ENCODE assay signal across 17 cellular contexts in the genomic region with DNA sequence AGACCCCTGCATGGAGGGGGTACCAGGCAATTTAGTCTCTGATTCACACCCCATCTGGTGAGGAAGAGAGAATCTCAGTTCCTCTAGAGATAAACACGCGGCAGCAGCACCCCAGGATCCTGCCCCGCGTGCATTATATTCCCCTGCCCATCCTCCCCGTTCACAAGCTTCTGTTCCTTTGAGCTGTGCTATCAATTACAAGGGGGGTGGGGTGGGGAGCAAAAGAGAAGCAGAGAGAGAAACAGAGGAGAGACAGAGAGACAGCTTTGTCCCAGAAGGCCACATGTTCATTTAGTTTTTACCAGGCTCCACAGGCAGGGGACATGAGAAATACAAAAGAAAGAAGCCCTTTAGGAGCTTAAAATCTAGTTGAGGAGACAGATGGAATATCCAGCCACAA. TPM values are rescaled to one million over a fixed set of nuclear protein-coding genes. Genes with fewer than 3 reads are reported as not detected.
DNase-seq lines count a peak whose midpoint lies in the region; ATAC-seq and TF ChIP-seq lines count a peak whose summit lies in the region.
"Had no signal": no experiment of that assay in that cellular context is flagged by ENCODE, and none has a peak within 500 bp of the region (broad histone marks: within the 10 kb centered on the region; RNA-seq: fewer than 3 reads in every experiment).

No MANE protein-coding gene starts in this region.

- H3K4me1 ChIP-seq in HUES48 (ENCODE audit: control insufficient read depth, insufficient read depth, low read length) (peaks cover 62% of the 10 kb centered on the region), OCI-LY3 (ENCODE audit: low read length) (peaks cover 13% of the 10 kb centered on the region), psoas muscle (no peaks in the 10 kb centered on the region)
- H3K4me1 ChIP-seq: spleen had no signal

- H3K9me3 ChIP-seq in HUES48 (ENCODE audit: control insufficient read depth, insufficient read depth, low read length), result no peaks in the 10 kb centered on the region
- no peaks in the 10 kb centered on the region for H3K9me3 ChIP-seq in OCI-LY3 (ENCODE audit: insufficient read depth, low read length)
- H3K9me3 ChIP-seq in iPS-18c (ENCODE audit: control insufficient read depth, insufficient read depth, low read length), result no peaks in the 10 kb centered on the region
- H3K9me3 ChIP-seq in psoas muscle, result no peaks in the 10 kb centered on the region
- H3K9me3 ChIP-seq: spleen had no signal

- H3K4me3 ChIP-seq in HUES48 (ENCODE audit: low read depth, low read length) (no peak overlapping the region), OCI-LY3 (ENCODE audit: low read length) (no peak overlapping the region), iPS-18c (ENCODE audit: insufficient read depth, low read depth, low read length) (peak overlapping the region; percentile 31), psoas muscle (no peak overlapping the region)
- H3K4me3 ChIP-seq: spleen had no signal

- peaks cover 60% of the 10 kb centered on the region for H3K4me1 Mint-ChIP-seq in progenitor cell of endocrine pancreas (ENCODE audit: low read depth)

- peak overlapping the region; percentile 97 for H3K27ac Mint-ChIP-seq in progenitor cell of endocrine pancreas
- H3K27ac Mint-ChIP-seq: T-helper 17 cell had no signal

- H3K27me3 ChIP-seq in HUES48 (ENCODE audit: control insufficient read depth, insufficient read depth, low read length) (no peaks in the 10 kb centered on the region), OCI-LY3 (ENCODE audit: low read depth, low read length) (peaks cover 13% of the 10 kb centered on the region), psoas muscle (ENCODE audit: insufficient read depth in 3 of 3, low read length in 2 of 3) (peaks cover 0 to 8% (median 3%) of the 10 kb centered on the region in 3 donors)

- no peak for DNase-seq in progenitor cell of endocrine pancreas (ENCODE audit: low spot score, unreplicated experiment)
- DNase-seq in GDM1 (lab: John Stamatoyannopoulos, UW), result no peak
- DNase-seq in cerebellar nuclear complex (lab: John Stamatoyannopoulos, UW), result no peak
- no peak for DNase-seq in psoas muscle
- DNase-seq: activated CD4-positive, CD25-positive, alpha-beta regulatory T cell treated with anti-CD3 and anti-CD28 coated beads, Interleukin-2, amount 50 U/mL, for 72 hours; activated gamma-delta T cell; aorta; SHP77; stimulated activated naive CD8-positive, alpha-beta T cell treated with anti-CD3 and anti-CD28 coated beads, Interleukin-15, Interleukin-2, amounts not matched to agents 100 U/mL and 50 U/mL, for 24 hours; T-helper 17 cell had no signal

- no peak overlapping the region for H3K9ac ChIP-seq in HUES48 (ENCODE audit: low read depth, low read length)
- H3K9ac ChIP-seq in OCI-LY3 (ENCODE audit: low read length), result no peak overlapping the region

- H3K36me3 ChIP-seq in HUES48 (ENCODE audit: control insufficient read depth, insufficient read depth, low read length) (no peaks in the 10 kb centered on the region), OCI-LY3 (replicated peaks; ENCODE audit: low read depth, low read length) (no peaks in the 10 kb centered on the region), psoas muscle (ENCODE audit: insufficient read depth in 1 of 2, low read depth in 1 of 2) (no peaks in the 10 kb centered on the region)
- H3K36me3 ChIP-seq: spleen had no signal

- no peaks in the 10 kb centered on the region for H3K27me3 Mint-ChIP-seq in progenitor cell of endocrine pancreas

- TF ChIP-seq CTCF in OCI-LY3 (IDR thresholded peaks at IDR 0.05; ENCODE audit: low read depth, low read length) (no peak), progenitor cell of endocrine pancreas (IDR thresholded peaks at IDR 0.05; ENCODE audit: unreplicated experiment) (no peak), psoas muscle (IDR thresholded peaks at IDR 0.05) (no peak)

- no peaks in the 10 kb centered on the region for H4K20me1 ChIP-seq in OCI-LY3 (ENCODE audit: insufficient read depth, low read length)

- H3K4me3 Mint-ChIP-seq in progenitor cell of endocrine pancreas (ENCODE audit: low read depth), result no peak overlapping the region
- H3K4me3 Mint-ChIP-seq: T-helper 17 cell had no signal

- intact Hi-C loops in psoas muscle (cut with DNase I), result no loop called here

- H3K27ac ChIP-seq in HUES48 (ENCODE audit: low read depth, low read length), result peak overlapping the region; percentile 93
- no peak overlapping the region for H3K27ac ChIP-seq in OCI-LY3 (ENCODE audit: low read length)
- H3K27ac ChIP-seq in psoas muscle, result no peak overlapping the region
- H3K27ac ChIP-seq: spleen had no signal

- H3K4me2 ChIP-seq in OCI-LY3 (ENCODE audit: low read length), result peak overlapping the region; percentile 47

- H3K79me2 ChIP-seq in OCI-LY3 (ENCODE audit: low read length), result no peaks in the 10 kb centered on the region

- WGBS in psoas muscle, 3 donors, result 56 to 68% (median 63%) methylated on average over 5 of the region's 5 CpGs

- peaks cover 8% of the 10 kb centered on the region for H3K36me3 Mint-ChIP-seq in progenitor cell of endocrine pancreas (ENCODE audit: insufficient read depth)

- H3K9me3 Mint-ChIP-seq in progenitor cell of endocrine pancreas (ENCODE audit: low read depth), result no peaks in the 10 kb centered on the region

- ATAC-seq in psoas muscle, result no peak
- ATAC-seq: stimulated activated naive CD8-positive, alpha-beta T cell treated with anti-CD3 and anti-CD28 coated beads, Interleukin-15, Interleukin-2, amounts not matched to agents 100 U/mL and 50 U/mL, for 24 hours; T-helper 17 cell had no signal

- H2AFZ ChIP-seq in OCI-LY3 (ENCODE audit: low read depth, low read length), result peak overlapping the region; percentile 19; the same call in 1 of the 2 replicates

RNA-seq across cellular contexts. Expression of a gene that starts 9.2 kb away (rescaled TPM):
- total RNA-seq in progenitor cell of endocrine pancreas, result 125 and 138 TPM in 2 replicates
- not detected for total RNA-seq in psoas muscle
- polyA plus RNA-seq in psoas muscle, result not detected
- total RNA-seq: aorta, HT-29, MCF 10A, mononuclear cell, T-helper 17 cell had no signal
- polyA plus RNA-seq: aorta had no signal

RNA-seq across cellular contexts. Expression of a gene that starts 54.1 kb away (rescaled TPM):
- total RNA-seq in progenitor cell of endocrine pancreas, result 11.5 and 12.8 TPM in 2 replicates
- total RNA-seq in psoas muscle, result 10 to 100 TPM in 2 of 4 donors, 1 to 10 TPM in 2; 4.8 to 34.1 (median 10.4) TPM
- 1 to 10 TPM; 2.7 to 4.6 (median 3.8) TPM for polyA plus RNA-seq in psoas muscle
- total RNA-seq: HT-29, MCF 10A had no signal
- polyA plus RNA-seq: aorta had no signal

Comparison
In these comparisons a context has a peak if more than half of its experiments do, and no peak if none do; other contexts are left out.
1. RNA of a gene that starts 9.2 kb away (total RNA-seq): 125 to 138 TPM in progenitor cell of endocrine pancreas; not detected in psoas muscle; every median in the first group is over 100 times any median in the second.